Comparison of ENCODE assay signal across 7 cellular contexts in the genomic region with DNA sequence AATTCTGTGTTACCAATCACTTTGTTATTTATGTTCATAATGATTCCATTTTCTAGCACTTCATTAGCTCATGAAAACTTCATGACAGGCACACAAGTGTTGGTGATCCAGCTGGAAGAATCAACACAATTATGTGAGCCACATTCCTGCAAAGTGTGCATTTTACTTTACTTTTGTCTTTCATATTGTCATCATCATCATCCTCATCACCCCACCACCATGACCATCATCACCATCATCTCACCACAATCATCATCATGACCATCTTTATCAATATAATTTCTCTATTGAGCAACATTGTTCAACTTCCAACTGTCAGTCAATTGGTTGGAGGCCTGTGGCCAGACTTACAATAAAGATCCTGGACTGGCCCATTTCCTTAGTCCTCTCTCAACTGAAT.
"Had no signal": no experiment of that assay in that cellular context is flagged by ENCODE, and none has a peak within 500 bp of the region (broad histone marks: within the 10 kb centered on the region; RNA-seq: fewer than 3 reads in every experiment).

No MANE protein-coding gene starts in this region.

- H3K4me3 Mint-ChIP-seq: IgD-negative memory B cell had no signal

- DNase-seq: IMR-90, KBM-7, KG1 had no signal

- H3K27ac ChIP-seq: HL-60, KMS-11 had no signal

- H3K27ac Mint-ChIP-seq: IgD-negative memory B cell had no signal

- H3K36me3 Mint-ChIP-seq: IgD-negative memory B cell had no signal

- FAIRE-seq: HTR-8/SVneo had no signal

- H3K9ac ChIP-seq: KMS-11 had no signal

- H3K4me2 ChIP-seq: KMS-11 had no signal
